Comparison of ENCODE assay signal across 35 cellular contexts in the genomic region with DNA sequence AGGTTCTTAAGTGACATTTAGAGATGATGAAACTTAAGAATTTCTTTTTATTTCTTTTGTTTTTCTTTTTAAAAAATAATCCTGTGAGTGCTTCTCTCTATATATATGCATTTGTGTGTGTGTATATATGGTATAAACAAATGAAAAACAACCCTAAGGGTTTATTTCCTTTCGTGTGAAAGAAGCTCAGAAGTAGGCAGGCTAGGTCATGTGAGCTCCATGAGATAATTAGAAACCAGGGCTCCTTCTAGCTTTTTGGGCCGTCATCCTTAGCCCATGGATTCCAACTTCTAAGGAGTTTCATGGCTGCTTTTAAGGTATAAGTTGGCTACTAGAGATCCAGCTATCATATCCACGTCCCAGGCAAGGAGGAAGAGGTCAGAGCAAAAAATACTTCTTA.
"Had no signal": no experiment of that assay in that cellular context is flagged by ENCODE, and none has a peak within 500 bp of the region (broad histone marks: within the 10 kb centered on the region; RNA-seq: fewer than 3 reads in every experiment).

No MANE protein-coding gene starts in this region.

- H3K9me3 ChIP-seq: MG63 had no signal

- H3K36me3 ChIP-seq: MG63 had no signal

- H3K27ac ChIP-seq: KMS-11 had no signal

- H3K4me3 ChIP-seq: MG63 had no signal

- H3K27me3 ChIP-seq: MG63 had no signal

- H3K9ac ChIP-seq: KMS-11 had no signal

- H3K4me2 ChIP-seq: KMS-11 had no signal

- DNase-seq: Karpas-422, Kasumi-1, MG63, MM.1S, MV-4-11, NCI-H1048, NCI-H1092, NCI-H1092 treated with DMSO at 0.1 percent for 48 hours, NCI-H1105, NCI-H1105 treated with DMSO at 0.1 percent for 48 hours, NCI-H1417, NCI-H1417 treated with DMSO at 0.1 percent for 48 hours, NCI-H1436, NCI-H1436 treated with DMSO at 0.1 percent for 48 hours, NCI-H146, NCI-H1694, NCI-H1694 treated with DMSO at 0.1 percent for 48 hours, NCI-H187, NCI-H187 treated with DMSO at 0.1 percent for 48 hours, NCI-H1930, NCI-H2029, NCI-H2029 treated with DMSO at 0.1 percent for 48 hours, NCI-H2081, NCI-H2081 treated with DMSO at 0.1 percent for 48 hours, NCI-H2107, NCI-H2171, NCI-H2171 treated with DMSO at 0.1 percent for 48 hours, NCI-H2227 treated with DMSO at 0.1 percent for 48 hours, NCI-H226, NCI-H345, NCI-H446, NCI-H446 treated with DMSO at 0.1 percent for 48 hours, NCI-H510A, NCI-H510A treated with DMSO at 0.1 percent for 48 hours had no signal
